ENCODE assay signal across 8 cellular contexts in the genomic region with DNA sequence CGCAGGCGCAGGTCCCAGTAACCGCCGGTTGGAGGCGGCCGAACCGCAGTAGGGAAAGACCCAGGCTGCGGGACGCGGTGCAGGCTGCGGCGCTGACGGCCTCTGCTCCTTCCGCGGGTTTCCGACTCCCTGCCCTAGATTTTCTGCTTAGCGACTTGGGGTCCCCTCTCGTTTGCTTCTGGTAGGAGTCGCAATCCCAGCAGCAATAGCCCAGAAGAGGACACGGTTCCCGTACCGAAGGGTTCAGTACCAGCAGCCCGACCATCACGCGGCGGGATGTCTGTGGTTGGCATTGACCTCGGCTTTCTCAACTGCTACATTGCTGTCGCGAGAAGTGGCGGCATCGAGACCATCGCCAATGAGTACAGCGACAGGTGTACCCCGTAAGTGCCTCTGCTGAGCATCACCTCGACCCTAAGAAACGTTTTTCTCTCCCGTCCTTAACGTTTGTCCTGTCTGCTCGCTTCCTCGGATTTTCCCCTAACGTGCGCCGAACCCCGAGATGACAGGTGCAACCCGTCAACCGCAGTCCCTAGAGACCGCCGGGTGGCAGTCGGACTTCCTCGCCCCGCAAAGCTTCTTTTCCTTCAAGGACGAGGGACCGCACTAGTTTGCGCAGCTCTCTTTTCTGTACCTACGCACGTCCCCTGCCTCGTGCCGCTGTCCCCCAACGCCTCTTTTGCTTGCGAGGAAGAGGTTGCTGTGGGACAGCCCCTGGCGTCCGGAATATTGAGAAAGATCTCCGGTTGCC. TPM values are rescaled to one million over a fixed set of nuclear protein-coding genes. Genes with fewer than 3 reads are reported as not detected.
DNase-seq lines count a peak whose midpoint lies in the region; ATAC-seq and TF ChIP-seq lines count a peak whose summit lies in the region.

A gene (plus strand): TSS at position 48 of the 751 bp plus-strand sequence. CDS start 229 bp downstream, at position 277.

- H3K36me3 ChIP-seq in right lobe of liver, result no peaks in the 10 kb centered on the region

- H3K36me3 Mint-ChIP-seq in WTC11, result no peaks in the 10 kb centered on the region

- ATAC-seq in GM18517 (IDR thresholded peaks at IDR 0.05; ENCODE audit: unreplicated experiment) (peak; percentile 71), HG02943 (IDR thresholded peaks at IDR 0.05; ENCODE audit: low read depth, unreplicated experiment) (peak; percentile 39), WTC11 (peak; percentile 50), right lobe of liver (peak; percentile 52 to 93 (median 78))

- DNase-seq in AG04449 (ENCODE audit: low read depth, low spot score) (no peak), NCI-H2029 treated with DMSO at 0.1 percent for 48 hours (lab: John Stamatoyannopoulos, UW) (peak; percentile 62), WTC11 (ENCODE audit: low spot score) (peak; percentile 43), dermis blood vessel endothelial cell (peak; percentile 90), right lobe of liver (peak; percentile 61 to 68 (median 65))
- DNase-seq in stimulated activated CD4-positive, alpha-beta T cell treated with anti-CD3 and anti-CD28 coated beads, TNF-alpha, amount 100 ng/mL, for 24 hours (ENCODE audit: low read depth in 3 of 3), result peak in 2 of 3 experiments; percentile 5 to 50

- POLR2A ChIA-PET in AG04449 (lab: Yijun Ruan, JAX), result interaction anchor here (0.6 to 0.9 kb wide), 2 partner anchors 279 to 753 kb away, joined by 3 to 4 read pairs; a partner anchor contains a TSS
- POLR2A ChIA-PET in WTC11 (lab: Charles Lee), result interaction anchor here (0.5 to 3.1 kb wide), 5 partner anchors 99 to 632 kb away, joined by 3 to 16 read pairs (median 5); a partner anchor contains a TSS

- H3K4me3 Mint-ChIP-seq in WTC11, result peak within 1 kb of the TSS; percentile 94

- TF ChIP-seq CTCF in AG04449 (IDR thresholded peaks at IDR 0.05; ENCODE audit: insufficient read depth, low read length, missing control alignments) (peak; percentile 46), WTC11 (IDR thresholded peaks at IDR 0.05) (no peak), right lobe of liver (IDR thresholded peaks at IDR 0.05) (peak; percentile 17 to 41 (median 26))

- H3K27ac Mint-ChIP-seq in WTC11, result peak within 1 kb of the TSS; percentile 92

- WGBS in right lobe of liver (ENCODE audit: insufficient coverage, low coverage, low lambda C conversion rate, missing lambda C conversion rate), result 2% methylated on average over 35 of the region's 63 CpGs

- TF ChIP-seq POLR2A in right lobe of liver (IDR thresholded peaks at IDR 0.05), result peak; percentile 90

- peak within 1 kb of the TSS; percentile 76 for H3K4me3 ChIP-seq in AG04449 (ENCODE audit: low read depth, low read length)
- H3K4me3 ChIP-seq in right lobe of liver, result peak within 1 kb of the TSS; percentile 59 to 65 (median 61)

- peaks cover 30% of the 10 kb centered on the region for H3K4me1 Mint-ChIP-seq in WTC11

- H3K27me3 ChIP-seq in right lobe of liver, result no peaks in the 10 kb centered on the region

- CTCF ChIA-PET in AG04449 (lab: Yijun Ruan, JAX) (interaction anchor here (0.8 kb wide), 1 partner anchor 23 kb away, joined by 3 read pairs; no protein-coding TSS in a partner anchor), WTC11 (lab: Charles Lee) (interaction anchor here (0.6 to 1.9 kb wide), 9 partner anchors 50 to 580 kb away, joined by 3 to 10 read pairs (median 3); a partner anchor contains a TSS)

- intact Hi-C loops in right lobe of liver (cut with DNase I), result no loop called here

- H3K9me3 ChIP-seq in right lobe of liver, result no peaks in the 10 kb centered on the region

- peaks cover 56% of the 10 kb centered on the region for H3K27me3 Mint-ChIP-seq in WTC11 (ENCODE audit: low read depth)

- H3K4me1 ChIP-seq in right lobe of liver, result peaks cover 0 to 7% (median 0%) of the 10 kb centered on the region in 4 donors

- H3K9me3 Mint-ChIP-seq in WTC11, result no peaks in the 10 kb centered on the region

- peak within 1 kb of the TSS; percentile 73 to 90 (median 75) for H3K27ac ChIP-seq in right lobe of liver

TF ChIP-seq in WTC11, 78 proteins besides CTCF, POLR2A, EP300 and RAD21:
- TF ChIP-seq, protein P1, sequence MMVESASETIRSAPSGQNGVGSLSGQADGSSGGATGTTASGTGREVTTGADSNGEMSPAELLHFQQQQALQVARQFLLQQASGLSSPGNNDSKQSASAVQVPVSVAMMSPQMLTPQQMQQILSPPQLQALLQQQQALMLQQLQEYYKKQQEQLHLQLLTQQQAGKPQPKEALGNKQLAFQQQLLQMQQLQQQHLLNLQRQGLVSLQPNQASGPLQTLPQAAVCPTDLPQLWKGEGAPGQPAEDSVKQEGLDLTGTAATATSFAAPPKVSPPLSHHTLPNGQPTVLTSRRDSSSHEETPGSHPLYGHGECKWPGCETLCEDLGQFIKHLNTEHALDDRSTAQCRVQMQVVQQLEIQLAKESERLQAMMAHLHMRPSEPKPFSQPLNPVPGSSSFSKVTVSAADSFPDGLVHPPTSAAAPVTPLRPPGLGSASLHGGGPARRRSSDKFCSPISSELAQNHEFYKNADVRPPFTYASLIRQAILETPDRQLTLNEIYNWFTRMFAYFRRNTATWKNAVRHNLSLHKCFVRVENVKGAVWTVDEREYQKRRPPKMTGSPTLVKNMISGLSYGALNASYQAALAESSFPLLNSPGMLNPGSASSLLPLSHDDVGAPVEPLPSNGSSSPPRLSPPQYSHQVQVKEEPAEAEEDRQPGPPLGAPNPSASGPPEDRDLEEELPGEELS (CRISPR knock-in tag; IDR thresholded peaks at IDR 0.05), result 0 out of 2 replicates have a peak, but pooled peaks have one; percentile 19
- no peak for TF ChIP-seq ESRRA (CRISPR knock-in tag; IDR thresholded peaks at IDR 0.05; ENCODE audit: borderline replicate concordance)
- TF ChIP-seq, protein P2, sequence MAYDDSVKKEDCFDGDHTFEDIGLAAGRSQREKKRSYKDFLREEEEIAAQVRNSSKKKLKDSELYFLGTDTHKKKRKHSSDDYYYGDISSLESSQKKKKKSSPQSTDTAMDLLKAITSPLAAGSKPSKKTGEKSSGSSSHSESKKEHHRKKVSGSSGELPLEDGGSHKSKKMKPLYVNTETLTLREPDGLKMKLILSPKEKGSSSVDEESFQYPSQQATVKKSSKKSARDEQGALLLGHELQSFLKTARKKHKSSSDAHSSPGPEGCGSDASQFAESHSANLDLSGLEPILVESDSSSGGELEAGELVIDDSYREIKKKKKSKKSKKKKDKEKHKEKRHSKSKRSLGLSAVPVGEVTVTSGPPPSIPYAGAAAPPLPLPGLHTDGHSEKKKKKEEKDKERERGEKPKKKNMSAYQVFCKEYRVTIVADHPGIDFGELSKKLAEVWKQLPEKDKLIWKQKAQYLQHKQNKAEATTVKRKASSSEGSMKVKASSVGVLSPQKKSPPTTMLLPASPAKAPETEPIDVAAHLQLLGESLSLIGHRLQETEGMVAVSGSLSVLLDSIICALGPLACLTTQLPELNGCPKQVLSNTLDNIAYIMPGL (CRISPR knock-in tag; IDR thresholded peaks at IDR 0.05), result 0 out of 2 replicates have a peak, but pooled peaks have one; percentile 6
- TF ChIP-seq FOXK1 (CRISPR knock-in tag; IDR thresholded peaks at IDR 0.05), result 0 out of 2 replicates have a peak, but pooled peaks have one; percentile 43
- 0 out of 2 replicates have a peak, but pooled peaks have one; percentile 23 for TF ChIP-seq ZNF232 (CRISPR knock-in tag; IDR thresholded peaks at IDR 0.05)
- TF ChIP-seq, protein P3, sequence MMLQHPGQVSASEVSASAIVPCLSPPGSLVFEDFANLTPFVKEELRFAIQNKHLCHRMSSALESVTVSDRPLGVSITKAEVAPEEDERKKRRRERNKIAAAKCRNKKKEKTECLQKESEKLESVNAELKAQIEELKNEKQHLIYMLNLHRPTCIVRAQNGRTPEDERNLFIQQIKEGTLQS (CRISPR knock-in tag; conservative IDR thresholded peaks at IDR 0.05), result no peak
- TF ChIP-seq, protein P4, sequence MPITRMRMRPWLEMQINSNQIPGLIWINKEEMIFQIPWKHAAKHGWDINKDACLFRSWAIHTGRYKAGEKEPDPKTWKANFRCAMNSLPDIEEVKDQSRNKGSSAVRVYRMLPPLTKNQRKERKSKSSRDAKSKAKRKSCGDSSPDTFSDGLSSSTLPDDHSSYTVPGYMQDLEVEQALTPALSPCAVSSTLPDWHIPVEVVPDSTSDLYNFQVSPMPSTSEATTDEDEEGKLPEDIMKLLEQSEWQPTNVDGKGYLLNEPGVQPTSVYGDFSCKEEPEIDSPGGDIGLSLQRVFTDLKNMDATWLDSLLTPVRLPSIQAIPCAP (CRISPR knock-in tag; IDR thresholded peaks at IDR 0.05), result peak; percentile 71; the same call in 1 of the 2 replicates
TF ChIP-seq in WTC11: peak in this region for 5.

RNA-seq across cellular contexts. Expression of the gene that starts here (rescaled TPM):
- total RNA-seq in WTC11 (2021), result 6.9 to 9.9 TPM (median 9.6 TPM) in 3 replicates
- 4.4 and 13.4 TPM in 2 replicates for total RNA-seq in dermis blood vessel endothelial cell
- 10 to 100 TPM in 4 of 6 experiments, 1 to 10 TPM in 2; 1.8 to 14.9 (median 13.0) TPM for total RNA-seq in right lobe of liver
